In the genomic region with DNA sequence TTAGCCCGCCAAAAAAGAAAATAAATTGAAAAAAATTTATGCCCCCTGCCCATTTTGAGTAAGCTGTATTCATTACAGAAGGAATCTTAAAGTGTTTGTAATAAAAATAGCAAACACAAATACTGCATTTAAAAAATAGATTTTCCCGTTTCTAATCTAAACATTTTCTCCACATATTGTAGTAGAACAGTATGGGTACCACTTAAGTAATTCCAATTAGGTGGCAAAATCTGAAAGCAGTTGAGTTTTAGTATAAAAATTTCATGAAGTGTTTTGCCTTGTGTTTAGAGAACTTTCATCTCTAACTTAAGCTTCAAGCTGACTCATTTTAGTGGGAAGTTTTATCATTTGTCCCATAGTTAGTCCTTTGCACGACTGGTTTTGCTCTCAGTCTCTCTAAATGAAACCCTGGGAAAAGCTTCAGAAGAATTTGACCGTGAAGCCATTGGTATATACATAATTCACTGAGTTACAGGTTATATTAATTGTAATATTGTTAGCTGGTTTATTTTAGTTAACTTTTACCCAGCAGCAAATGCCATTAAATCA, we compare ENCODE assay signal across 12 cellular contexts.
DNase-seq lines count a peak whose midpoint lies in the region; ATAC-seq and TF ChIP-seq lines count a peak whose summit lies in the region.
"Had no signal": no experiment of that assay in that cellular context is flagged by ENCODE, and none has a peak within 500 bp of the region (broad histone marks: within the 10 kb centered on the region; RNA-seq: fewer than 3 reads in every experiment).

No MANE protein-coding gene starts in this region.

- H3K9me3 Mint-ChIP-seq in HFFc6 (no peaks in the 10 kb centered on the region), naive B cell (no peaks in the 10 kb centered on the region)
- H3K9me3 Mint-ChIP-seq: memory B cell had no signal

- H3K4me3 Mint-ChIP-seq in HFFc6 = no peak overlapping the region
- peak overlapping the region in 4 of 8 donors; percentile 55 to 63 (median 58) for H3K4me3 Mint-ChIP-seq in naive B cell

- H3K4me3 ChIP-seq in BJ (ENCODE audit: low read depth, low read length) (no peak overlapping the region), astrocyte of the spinal cord (ENCODE audit: low read depth, low read length) (no peak overlapping the region)

- H3K4me1 Mint-ChIP-seq in HFFc6 (ENCODE audit: low read depth) (peaks cover 35% of the 10 kb centered on the region), naive B cell (peaks cover 18 to 27% (median 21%) of the 10 kb centered on the region in 3 donors)

- DNase-seq in BJ (ENCODE audit: low read depth) (peak; percentile 23), HFFc6 (peak; percentile 16), astrocyte of the spinal cord (ENCODE audit: low read depth, low spot score) (peak; percentile 55), naive B cell (no peak), mesenteric fat pad (ENCODE audit: low spot score) (no peak), SKM-1 (lab: John Stamatoyannopoulos, UW; ENCODE audit: unreplicated experiment) (no peak), left colon (no peak)
- no peak for DNase-seq in stimulated activated CD4-positive, alpha-beta T cell treated with anti-CD3 and anti-CD28 coated beads, Interleukin-15, amount 100 ng/mL, for 24 hours
- DNase-seq: activated CD4-positive, CD25-positive, alpha-beta regulatory T cell; activated gamma-delta T cell; cortex of kidney had no signal

- H3K27ac Mint-ChIP-seq in HFFc6 = no peak overlapping the region
- peak overlapping the region in 4 of 6 donors; percentile 76 to 95 (median 88) for H3K27ac Mint-ChIP-seq in naive B cell
- H3K27ac Mint-ChIP-seq: memory B cell had no signal

- intact Hi-C loops in left colon (cut with DNase I, micrococcal nuclease) = no loop called here

- no peak for TF ChIP-seq CTCF in BJ (IDR thresholded peaks at IDR 0.05; ENCODE audit: insufficient read depth, low read depth, low read length)
- TF ChIP-seq CTCF in HFFc6 (IDR thresholded peaks at IDR 0.05) = no peak
- no peak for TF ChIP-seq CTCF in astrocyte of the spinal cord (IDR thresholded peaks at IDR 0.05; ENCODE audit: low read depth, low read length)

- in situ Hi-C loops in astrocyte of the spinal cord (cut with HindIII; ENCODE audit: low sequenced_read_pairs) = no loop called here

- H3K36me3 ChIP-seq in BJ (ENCODE audit: control insufficient read depth, insufficient read depth, low read length) = no peaks in the 10 kb centered on the region

- CTCF ChIA-PET in BJ (lab: Yijun Ruan, JAX) = interaction anchor here (0.7 to 1.2 kb wide), 3 partner anchors 8 to 20 kb away, joined by 3 read pairs; no protein-coding TSS in a partner anchor

- ATAC-seq in naive B cell (ENCODE audit: low read depth in 2 of 2) = no peak
- no peak for ATAC-seq in left colon

- H3K36me3 Mint-ChIP-seq in HFFc6 (ENCODE audit: low read depth) = peaks cover 20% of the 10 kb centered on the region
- H3K36me3 Mint-ChIP-seq in naive B cell = no peaks in the 10 kb centered on the region

- POLR2A ChIA-PET in BJ (lab: Charles Lee) = no interaction called here

- no peaks in the 10 kb centered on the region for H3K27me3 ChIP-seq in BJ (ENCODE audit: control insufficient read depth, insufficient read depth, low read length)

- H3K27me3 Mint-ChIP-seq in HFFc6 (ENCODE audit: insufficient read depth) (peaks cover 2% of the 10 kb centered on the region; the same call in 1 of the 2 replicates), naive B cell (no peaks in the 10 kb centered on the region)
- H3K27me3 Mint-ChIP-seq: memory B cell had no signal

Comparison
In these comparisons a context has a peak if more than half of its experiments do, and no peak if none do; other contexts are left out.
1. DNase-seq: peak in BJ (single experiment), HFFc6 (single experiment) and astrocyte of the spinal cord (single experiment); none in naive B cell (single experiment), mesenteric fat pad (single experiment), stimulated activated CD4-positive, alpha-beta T cell treated with anti-CD3 and anti-CD28 coated beads, Interleukin-15, amount 100 ng/mL, for 24 hours (single experiment), SKM-1 (single experiment) and left colon (0 of 2).